In the genomic region with DNA sequence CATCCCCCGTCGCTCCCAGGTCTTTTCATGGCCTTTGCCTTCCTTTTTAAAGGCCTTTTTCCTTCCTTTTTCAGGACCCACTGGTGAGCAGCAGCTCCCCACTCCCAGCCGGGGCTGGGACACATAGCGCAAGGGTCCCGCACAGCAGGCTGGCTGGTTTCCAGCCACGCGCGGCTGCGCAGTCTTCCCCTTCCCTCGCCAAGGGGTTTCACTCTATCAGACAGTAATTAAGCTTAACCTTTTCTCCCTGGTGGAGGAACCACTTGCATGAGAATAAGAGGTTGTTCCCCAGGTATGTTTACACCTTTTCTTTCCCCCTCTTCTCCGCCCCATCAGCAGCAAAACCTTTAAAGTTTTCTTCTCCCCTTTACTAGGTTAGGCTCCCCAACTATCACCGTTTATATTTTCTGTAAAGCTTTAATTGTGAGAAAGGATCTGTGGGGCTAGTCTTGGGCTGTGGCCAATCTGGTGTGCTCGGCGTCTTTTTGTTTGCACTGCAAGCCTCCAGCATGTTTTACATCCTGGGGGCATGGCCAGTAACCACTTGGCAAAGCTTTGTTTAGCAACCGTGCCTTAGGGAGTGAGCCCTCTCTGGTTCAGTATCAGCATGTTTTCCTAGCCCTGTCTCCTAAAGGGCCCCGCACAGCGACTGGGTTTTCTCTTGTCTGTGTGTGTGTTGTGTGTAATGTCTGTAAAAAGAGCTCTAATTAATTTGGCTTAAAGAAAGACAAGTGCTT, we compare ENCODE assay signal across 8 cellular contexts.
DNase-seq lines count a peak whose midpoint lies in the region; ATAC-seq and TF ChIP-seq lines count a peak whose summit lies in the region.

No MANE protein-coding gene starts in this region.

- peak overlapping the region; percentile 85 for H3K4me2 ChIP-seq in skeletal muscle satellite cell (ENCODE audit: low read length)

- H3K9me3 ChIP-seq in SK-N-MC (ENCODE audit: low read depth, low read length) (no peaks in the 10 kb centered on the region), skeletal muscle satellite cell (replicated peaks; ENCODE audit: low read length) (no peaks in the 10 kb centered on the region)

- H3K9ac ChIP-seq in SK-N-MC (ENCODE audit: insufficient read length) (peak overlapping the region; percentile 77), skeletal muscle satellite cell (ENCODE audit: low read depth, low read length) (peak overlapping the region; percentile 56)

- peaks cover 11% of the 10 kb centered on the region for H3K4me1 ChIP-seq in skeletal muscle satellite cell (ENCODE audit: control insufficient read depth, insufficient read depth, low read length)

- H3K27ac ChIP-seq in SK-N-MC = peak overlapping the region; percentile 88

- no peak for DNase-seq in HFF-Myc (ENCODE audit: extremely low read depth, low read depth)
- no peak for DNase-seq in SK-N-MC (ENCODE audit: low read depth, low spot score)
- peak; percentile 33 for DNase-seq in left ventricle myocardium superior
- no peak for DNase-seq in mesenteric fat pad (ENCODE audit: low spot score)
- DNase-seq in NCI-H526 treated with DMSO at 0.1 percent for 48 hours (lab: John Stamatoyannopoulos, UW) = no peak

- no peaks in the 10 kb centered on the region for H3K27me3 ChIP-seq in skeletal muscle satellite cell (ENCODE audit: control insufficient read depth, insufficient read depth, low read length)

- ATAC-seq in left ventricle myocardium superior = peak; percentile 84
- ATAC-seq in HG03439 (IDR thresholded peaks at IDR 0.05; ENCODE audit: unreplicated experiment) = no peak
- ATAC-seq in HG02938 (IDR thresholded peaks at IDR 0.05; ENCODE audit: unreplicated experiment) = no peak

- H3K4me3 ChIP-seq in HFF-Myc (replicated peaks; ENCODE audit: low read depth, low read length) (peak overlapping the region; percentile 44), SK-N-MC (peak overlapping the region; percentile 83), skeletal muscle satellite cell (ENCODE audit: low read length) (peak overlapping the region; percentile 62)

- intact Hi-C loops in left ventricle myocardium superior (cut with micrococcal nuclease) = no loop called here

- no peaks in the 10 kb centered on the region for H3K36me3 ChIP-seq in SK-N-MC (ENCODE audit: insufficient read depth, low read length)
- H3K36me3 ChIP-seq in skeletal muscle satellite cell (ENCODE audit: insufficient read depth, low read length) = no peaks in the 10 kb centered on the region

- no peak for TF ChIP-seq CTCF in HFF-Myc (IDR thresholded peaks at IDR 0.05; ENCODE audit: low read depth, low read length, missing control alignments)
